20 cellular contexts compared by ENCODE assay signal in genomic region chr6:27644528-27644927, GRCh38.
"Had no signal": no experiment of that assay in that cellular context is flagged by ENCODE, and none has a peak within 500 bp of the region (broad histone marks: within the 10 kb centered on the region; RNA-seq: fewer than 3 reads in every experiment).

No MANE protein-coding gene starts in this region.

- H3K4me3 Mint-ChIP-seq: T-cell had no signal

- H3K9me3 ChIP-seq: SK-N-SH had no signal

- H3K4me2 ChIP-seq: KMS-11, SK-N-SH had no signal

- H3K4me1 Mint-ChIP-seq: T-cell had no signal

- H3K9me2 ChIP-seq: SK-N-SH had no signal

- H3K27ac Mint-ChIP-seq: T-cell had no signal

- H3K36me3 Mint-ChIP-seq: T-cell had no signal

- H3K27ac ChIP-seq: KMS-11, RWPE1 had no signal

- ATAC-seq: Panc1, T-cell had no signal

- H3K9ac ChIP-seq: KMS-11, SK-N-SH had no signal

- DNase-seq: IMR-90, Kasumi-1, MM.1S, NCI-H1092 treated with DMSO at 0.1 percent for 48 hours, NCI-H1436, NCI-H187, NCI-H2029, NCI-H2081 treated with DMSO at 0.1 percent for 48 hours, NCI-H2171 treated with DMSO at 0.1 percent for 48 hours, NCI-H345, NCI-H446 treated with DMSO at 0.1 percent for 48 hours, NCI-H510A treated with DMSO at 0.1 percent for 48 hours, NCI-H526, SHP77, SK-N-SH, SW 1271, T-cell had no signal
